28 cellular contexts compared by ENCODE assay signal in genomic region chr19:31512403-31512970, GRCh38.
"Had no signal": no experiment of that assay in that cellular context is flagged by ENCODE, and none has a peak within 500 bp of the region (broad histone marks: within the 10 kb centered on the region; RNA-seq: fewer than 3 reads in every experiment).

No MANE protein-coding gene starts in this region.

- H3K27me3 ChIP-seq: neural progenitor cell, neutrophil, ovary, thyroid gland, transverse colon, upper lobe of right lung had no signal

- H3K4me3 ChIP-seq: left ventricle myocardium inferior, lung, neural progenitor cell, ovary, skin epidermis, thyroid gland, transverse colon, upper lobe of right lung had no signal

- H3K9me3 Mint-ChIP-seq: mesothelial cell of epicardium, natural killer cell, nephron progenitor cell, neural progenitor cell had no signal

- H3K4me1 Mint-ChIP-seq: immature natural killer cell; naive B cell; natural killer cell; neural progenitor cell; stimulated activated effector memory CD8-positive, alpha-beta T cell treated with anti-CD3 and anti-CD28 coated beads, Interleukin-12 subunit alpha, Interleukin-12 subunit beta, amount 100 ng/mL, for 72 hours had no signal

- H3K4me1 ChIP-seq: left ventricle myocardium inferior, neural progenitor cell, thyroid gland, transverse colon, upper lobe of right lung had no signal

- H3K27me3 Mint-ChIP-seq: naive B cell; stimulated activated naive CD8-positive, alpha-beta T cell treated with anti-CD3 and anti-CD28 coated beads, Interleukin-15, Interleukin-2, amounts not matched to agents 100 ng/mL and 50 ng/mL, for 24 hours had no signal

- DNase-seq: hippocampal formation; immature natural killer cell; left ventricle myocardium inferior; mesendoderm; naive B cell; natural killer cell; nephron progenitor cell; occipital lobe; ovary; right cardiac atrium; stimulated activated CD4-positive, alpha-beta T cell treated with anti-CD3 and anti-CD28 coated beads, Interleukin-12 subunit alpha, Interleukin-12 subunit beta, amount 100 ng/mL, for 4 hours; stimulated activated CD4-positive, alpha-beta T cell treated with anti-CD3 and anti-CD28 coated beads, Interleukin-15, amount 100 ng/mL, for 24 hours; stimulated activated CD4-positive, alpha-beta T cell treated with anti-CD3 and anti-CD28 coated beads, Interleukin-4, amount 100 ng/mL, for 24 hours; stimulated activated naive CD4-positive, alpha-beta T cell; thyroid gland; transverse colon; upper lobe of right lung had no signal

- H3K27ac ChIP-seq: left ventricle myocardium inferior, neural progenitor cell, neutrophil, ovary, skin epidermis, thyroid gland, transverse colon, upper lobe of right lung had no signal

- H3K9me3 ChIP-seq: left ventricle myocardium inferior, neutrophil, ovary, thyroid gland, transverse colon, upper lobe of right lung had no signal

- H3K36me3 Mint-ChIP-seq: immature natural killer cell; mesothelial cell of epicardium; naive B cell; natural killer cell; neural progenitor cell; stimulated activated effector memory CD8-positive, alpha-beta T cell treated with anti-CD3 and anti-CD28 coated beads, Interleukin-12 subunit alpha, Interleukin-12 subunit beta, amount 100 ng/mL, for 72 hours had no signal

- H3K27ac Mint-ChIP-seq: immature natural killer cell; mesothelial cell of epicardium; naive B cell; natural killer cell; nephron progenitor cell; neural progenitor cell; progenitor cell of endocrine pancreas; stimulated activated effector memory CD8-positive, alpha-beta T cell treated with anti-CD3 and anti-CD28 coated beads, Interleukin-12 subunit alpha, Interleukin-12 subunit beta, amount 100 ng/mL, for 72 hours had no signal

- H3K9ac ChIP-seq: neural progenitor cell had no signal

- FAIRE-seq: islet of Langerhans, urothelium cell line had no signal

- H3K4me2 ChIP-seq: neural progenitor cell had no signal

- H3K36me3 ChIP-seq: left ventricle myocardium inferior, neural progenitor cell, neutrophil, ovary, thyroid gland, transverse colon, upper lobe of right lung had no signal

- H3K4me3 Mint-ChIP-seq: immature natural killer cell; mesothelial cell of epicardium; naive B cell; natural killer cell; nephron progenitor cell; neural progenitor cell; stimulated activated effector memory CD8-positive, alpha-beta T cell treated with anti-CD3 and anti-CD28 coated beads, Interleukin-12 subunit alpha, Interleukin-12 subunit beta, amount 100 ng/mL, for 72 hours; stimulated activated naive CD8-positive, alpha-beta T cell treated with anti-CD3 and anti-CD28 coated beads, Interleukin-15, Interleukin-2, amounts not matched to agents 100 ng/mL and 50 ng/mL, for 24 hours had no signal

- H2AFZ ChIP-seq: neural progenitor cell had no signal

- ATAC-seq: natural killer cell; right cardiac atrium; sciatic nerve; stimulated activated effector memory CD8-positive, alpha-beta T cell treated with anti-CD3 and anti-CD28 coated beads, Interleukin-12 subunit alpha, Interleukin-12 subunit beta, amount 100 ng/mL, for 72 hours; upper lobe of right lung had no signal
